10 cellular contexts compared by ENCODE assay signal in genomic region chr1:93614550-93615200, GRCh38.
DNase-seq lines count a peak whose midpoint lies in the region; ATAC-seq and TF ChIP-seq lines count a peak whose summit lies in the region.
"Had no signal": no experiment of that assay in that cellular context is flagged by ENCODE, and none has a peak within 500 bp of the region (broad histone marks: within the 10 kb centered on the region; RNA-seq: fewer than 3 reads in every experiment).

No MANE protein-coding gene starts in this region.

- H4K8ac ChIP-seq in neuronal stem cell (ENCODE audit: low read depth, low read length): no peak overlapping the region

- no peak overlapping the region for H2BK5ac ChIP-seq in neuronal stem cell (ENCODE audit: low read length)

- no peak for TF ChIP-seq POLR2A in esophagus muscularis mucosa (IDR thresholded peaks at IDR 0.05; ENCODE audit: low read depth)
- no peak for TF ChIP-seq POLR2A in gastrocnemius medialis (IDR thresholded peaks at IDR 0.05)

- H2BK15ac ChIP-seq in neuronal stem cell (ENCODE audit: low read length): no peak overlapping the region

- intact Hi-C loops in esophagus muscularis mucosa (cut with DNase I) (no loop called here), gastrocnemius medialis (cut with DNase I; ENCODE audit: low total_unique reads) (loop anchor here (5.0 kb wide), 2 partner anchors 267 to 623 kb away; partner anchors contain the start of genes ARHGAP29 and DR1)

- no peak overlapping the region for H3K23ac ChIP-seq in neuronal stem cell (ENCODE audit: low read depth, low read length, poor library complexity)

- H3K4me2 ChIP-seq in neuronal stem cell (ENCODE audit: insufficient read depth, low read length, poor library complexity, severe bottlenecking): no peak overlapping the region

- no peak overlapping the region for H3K14ac ChIP-seq in neuronal stem cell (ENCODE audit: low read length)

- H3K27ac ChIP-seq in esophagus muscularis mucosa (replicated peaks in 1 of 4) (peak overlapping the region; percentile 68 to 71 (median 70)), gastrocnemius medialis (peak overlapping the region; percentile 84 to 90 (median 87)), neuronal stem cell (replicated peaks; ENCODE audit: low read length) (no peak overlapping the region)

- H2AK5ac ChIP-seq in neuronal stem cell (ENCODE audit: low read depth, low read length): no peak overlapping the region

- no peak for TF ChIP-seq CTCF in HFF-Myc (IDR thresholded peaks at IDR 0.05; ENCODE audit: low read depth, low read length, missing control alignments)
- TF ChIP-seq CTCF in esophagus muscularis mucosa (IDR thresholded peaks at IDR 0.05): no peak
- TF ChIP-seq CTCF in gastrocnemius medialis (IDR thresholded peaks at IDR 0.05 in 4 of 5, conservative IDR thresholded peaks at IDR 0.05 in 1 of 5): no peak

- H3K9me3 ChIP-seq in esophagus muscularis mucosa (no peaks in the 10 kb centered on the region), gastrocnemius medialis (no peaks in the 10 kb centered on the region), neuronal stem cell (replicated peaks in 1 of 2; ENCODE audit: control insufficient read depth in 2 of 2, insufficient read depth in 1 of 2, low read depth in 1 of 2, low read length in 2 of 2) (no peaks in the 10 kb centered on the region)
- H3K9me3 ChIP-seq: HAP-1 had no signal

- no peak overlapping the region for H3K4ac ChIP-seq in neuronal stem cell (ENCODE audit: low read length)

- no peak overlapping the region for H2BK120ac ChIP-seq in neuronal stem cell (ENCODE audit: low read depth, low read length)

- no peak overlapping the region for H3K4me3 ChIP-seq in HFF-Myc (replicated peaks; ENCODE audit: low read depth, low read length)
- no peak overlapping the region for H3K4me3 ChIP-seq in esophagus muscularis mucosa
- peak overlapping the region in 1 of 4 donors; percentile 59 for H3K4me3 ChIP-seq in gastrocnemius medialis
- H3K4me3 ChIP-seq in neuronal stem cell (ENCODE audit: low read length in 2 of 2): no peak overlapping the region
- H3K4me3 ChIP-seq: HAP-1 had no signal

- DNase-seq in HFF-Myc (ENCODE audit: extremely low read depth, low read depth) (peak; percentile 75), RPMI7951 (ENCODE audit: low read depth) (peak; percentile 60), esophagus muscularis mucosa (ENCODE audit: extremely low spot score) (no peak), gastrocnemius medialis (no peak), neuronal stem cell (ENCODE audit: low spot score) (no peak), GM19240 (ENCODE audit: insufficient read length, low spot score) (no peak), T1000 (lab: John Stamatoyannopoulos, UW) (no peak), kidney glomerular epithelial cell (lab: John Stamatoyannopoulos, UW) (no peak)
- DNase-seq: Karpas-422 had no signal

- H2BK12ac ChIP-seq in neuronal stem cell (ENCODE audit: low read length): no peak overlapping the region

- no peaks in the 10 kb centered on the region for H3K27me3 ChIP-seq in esophagus muscularis mucosa
- H3K27me3 ChIP-seq in gastrocnemius medialis: no peaks in the 10 kb centered on the region
- no peaks in the 10 kb centered on the region for H3K27me3 ChIP-seq in neuronal stem cell (ENCODE audit: control insufficient read depth in 3 of 3, insufficient read depth in 3 of 3, low read depth in 1 of 3, low read length in 3 of 3)

- no peak for TF ChIP-seq EP300 in esophagus muscularis mucosa (IDR thresholded peaks at IDR 0.05)

- in situ Hi-C loops in gastrocnemius medialis (cut with MboI; ENCODE audit: low sequenced_read_pairs in 4 of 4): loop anchor here in 3 of 4 donors (10.0 kb wide), 1 partner anchor 170 kb away; the partner anchor contains the start of gene FNBP1L (in 3 of the 3)

- H3K36me3 ChIP-seq in esophagus muscularis mucosa: no peaks in the 10 kb centered on the region
- H3K36me3 ChIP-seq in gastrocnemius medialis: no peaks in the 10 kb centered on the region
- H3K36me3 ChIP-seq in neuronal stem cell (replicated peaks in 1 of 2; ENCODE audit: control insufficient read depth in 2 of 2, insufficient read depth in 2 of 2, low read length in 2 of 2): peaks cover 0 to 24% of the 10 kb centered on the region in 2 donors
- H3K36me3 ChIP-seq: HAP-1 had no signal

- peaks cover 58 to 92% (median 74%) of the 10 kb centered on the region in 4 donors for H3K4me1 ChIP-seq in esophagus muscularis mucosa
- peaks cover 64 to 81% of the 10 kb centered on the region in 2 donors for H3K4me1 ChIP-seq in gastrocnemius medialis
- H3K4me1 ChIP-seq in neuronal stem cell (ENCODE audit: control insufficient read depth in 2 of 2, insufficient read depth in 1 of 2, low read depth in 1 of 2, low read length in 2 of 2): peaks cover 27 to 42% of the 10 kb centered on the region in 2 donors

- no peak overlapping the region for H4K91ac ChIP-seq in neuronal stem cell (ENCODE audit: low read depth, low read length, poor library complexity)

- no peak for ATAC-seq in gastrocnemius medialis

- 79% methylated on average over 11 of the region's 11 CpGs for WGBS in esophagus muscularis mucosa
- WGBS in neuronal stem cell (ENCODE audit: extremely low coverage in 2 of 2, insufficient read length in 2 of 2, insufficient replicate concordance in 1 of 2), 2 donors: 100% methylated on average over 1 to 3 of the region's 11 CpGs

- no peak overlapping the region for H2AFZ ChIP-seq in neuronal stem cell (ENCODE audit: low read length)

- no peak overlapping the region for H3K9ac ChIP-seq in neuronal stem cell (ENCODE audit: low read depth, low read length, poor library complexity)

- H3K18ac ChIP-seq in neuronal stem cell (ENCODE audit: low read length): no peak overlapping the region

- H3K79me1 ChIP-seq in neuronal stem cell (ENCODE audit: low read depth, low read length): no peaks in the 10 kb centered on the region

Comparison
In these comparisons a context has a peak if more than half of its experiments do, and no peak if none do; other contexts are left out.
1. DNase-seq: peak in HFF-Myc (single experiment) and RPMI7951 (single experiment); none in esophagus muscularis mucosa (single experiment), gastrocnemius medialis (0 of 2), neuronal stem cell (single experiment), GM19240 (single experiment), T1000 (single experiment) and kidney glomerular epithelial cell (single experiment).